1 cellular context compared by ENCODE assay signal in genomic region chr6:138988469-138988834, GRCh38.
A peak's percentile ranks its signal among the peaks of the same experiment; 100 is the strongest.
TF ChIP-seq lines count a peak whose summit lies in the region.

No MANE protein-coding gene starts in this region.

TF ChIP-seq in HepG2, 621 proteins besides CTCF, POLR2A, EP300 and RAD21 (continues in another document):
- TF ChIP-seq CERS6 (CRISPR knock-in tag; IDR thresholded peaks at IDR 0.05) = no peak
- no peak for TF ChIP-seq AHR (CRISPR knock-in tag; IDR thresholded peaks at IDR 0.05)
- no peak for TF ChIP-seq U2AF1 (optimal IDR thresholded peaks at IDR 0.05; ENCODE audit: low read depth, low read length)
- TF ChIP-seq SSRP1 (CRISPR knock-in tag; IDR thresholded peaks at IDR 0.05) = no peak
- no peak for TF ChIP-seq LCORL (IDR thresholded peaks at IDR 0.05)
- TF ChIP-seq LCORL (CRISPR knock-in tag; IDR thresholded peaks at IDR 0.05) = 0 out of 2 replicates have a peak, but pooled peaks have one; percentile 29
- no peak for TF ChIP-seq ZNF619 (CRISPR knock-in tag; IDR thresholded peaks at IDR 0.05)
- TF ChIP-seq DPF2 (CRISPR knock-in tag; IDR thresholded peaks at IDR 0.05; ENCODE audit: borderline replicate concordance, low read depth) = no peak
- TF ChIP-seq SIX4 (CRISPR knock-in tag; IDR thresholded peaks at IDR 0.05) = no peak
- TF ChIP-seq SMAD1 (CRISPR knock-in tag; IDR thresholded peaks at IDR 0.05; ENCODE audit: borderline replicate concordance, low read depth) = no peak
- TF ChIP-seq NFATC3 (CRISPR knock-in tag; IDR thresholded peaks at IDR 0.05) = 0 out of 2 replicates have a peak, but pooled peaks have one; percentile 3
- TF ChIP-seq ZNF225 (CRISPR knock-in tag; IDR thresholded peaks at IDR 0.05) = no peak
- TF ChIP-seq SNAI1 (CRISPR knock-in tag; IDR thresholded peaks at IDR 0.05; ENCODE audit: borderline replicate concordance) = no peak
- no peak for TF ChIP-seq HINFP (CRISPR knock-in tag; IDR thresholded peaks at IDR 0.05; ENCODE audit: low read depth)
- TF ChIP-seq ZNF501 (CRISPR knock-in tag; IDR thresholded peaks at IDR 0.05) = peak; percentile 39; the same call in 1 of the 2 replicates
- no peak for TF ChIP-seq ZNF205 (CRISPR knock-in tag; IDR thresholded peaks at IDR 0.05)
- TF ChIP-seq IKZF5 (CRISPR knock-in tag; IDR thresholded peaks at IDR 0.05) = 0 out of 2 replicates have a peak, but pooled peaks have one; percentile 3
- TF ChIP-seq ZNF710 (CRISPR knock-in tag; IDR thresholded peaks at IDR 0.05; ENCODE audit: borderline replicate concordance) = no peak
- no peak for TF ChIP-seq KDM4B (CRISPR knock-in tag; IDR thresholded peaks at IDR 0.05)
- TF ChIP-seq ZFYVE20 (CRISPR knock-in tag; IDR thresholded peaks at IDR 0.05; ENCODE audit: borderline replicate concordance, low read depth) = no peak
- TF ChIP-seq ZNF580 (CRISPR knock-in tag; IDR thresholded peaks at IDR 0.05; ENCODE audit: borderline replicate concordance, low read depth) = 0 out of 2 replicates have a peak, but pooled peaks have one; percentile 7
- 0 out of 2 replicates have a peak, but pooled peaks have one; percentile 14 for TF ChIP-seq ZNF546 (CRISPR knock-in tag; conservative IDR thresholded peaks at IDR 0.05)
- TF ChIP-seq ZNF609 (CRISPR knock-in tag; IDR thresholded peaks at IDR 0.05; ENCODE audit: borderline replicate concordance) = no peak
- peak; percentile 18; the same call in 1 of the 2 replicates for TF ChIP-seq ZNF512B (CRISPR knock-in tag; IDR thresholded peaks at IDR 0.05; ENCODE audit: borderline replicate concordance)
- TF ChIP-seq THAP11 (CRISPR knock-in tag; IDR thresholded peaks at IDR 0.05) = no peak
- TF ChIP-seq ZNF121 (CRISPR knock-in tag; IDR thresholded peaks at IDR 0.05) = no peak
- TF ChIP-seq RBAK (CRISPR knock-in tag; IDR thresholded peaks at IDR 0.05) = no peak
- no peak for TF ChIP-seq ZBTB1 (CRISPR knock-in tag; IDR thresholded peaks at IDR 0.05; ENCODE audit: borderline replicate concordance)
- no peak for TF ChIP-seq RFX5 (IDR thresholded peaks at IDR 0.05; ENCODE audit: low read depth, low read length)
- TF ChIP-seq KDM3A (CRISPR knock-in tag; IDR thresholded peaks at IDR 0.05; ENCODE audit: low read depth) = no peak
- no peak for TF ChIP-seq ZNF142 (CRISPR knock-in tag; IDR thresholded peaks at IDR 0.05)
- no peak for TF ChIP-seq POGK (CRISPR knock-in tag; conservative IDR thresholded peaks at IDR 0.05)
- TF ChIP-seq TFDP1 (CRISPR knock-in tag; IDR thresholded peaks at IDR 0.05; ENCODE audit: borderline replicate concordance) = no peak
- TF ChIP-seq NR3C1 (CRISPR knock-in tag; IDR thresholded peaks at IDR 0.05) = no peak
- TF ChIP-seq PHF21A (CRISPR knock-in tag; IDR thresholded peaks at IDR 0.05) = peak; percentile 24; the same call in 1 of the 2 replicates
- TF ChIP-seq ZSCAN20 (CRISPR knock-in tag; IDR thresholded peaks at IDR 0.05; ENCODE audit: borderline replicate concordance) = no peak
